8 cellular contexts compared by ENCODE assay signal in the genomic region with DNA sequence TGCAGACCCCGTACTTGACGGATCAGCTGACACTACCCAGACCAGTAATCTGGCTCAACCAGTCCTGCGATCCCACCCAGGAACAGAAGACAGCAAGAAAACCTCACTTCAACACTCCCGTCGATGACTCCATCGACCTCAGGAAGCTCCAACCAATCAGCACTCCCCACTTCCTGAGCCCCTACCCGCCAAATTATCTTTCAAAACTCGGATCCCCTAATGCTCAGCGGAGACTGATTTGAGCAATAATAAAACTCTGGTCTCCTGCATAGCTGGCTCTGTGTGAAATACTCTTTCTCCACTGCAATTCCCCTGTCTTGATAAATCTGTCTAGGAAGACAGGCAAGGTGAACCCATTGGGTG. TPM values are rescaled to one million over a fixed set of nuclear protein-coding genes. Genes with fewer than 3 reads are reported as not detected.
DNase-seq lines count a peak whose midpoint lies in the region; TF ChIP-seq lines count a peak whose summit lies in the region.

No MANE protein-coding gene starts in this region.

- 10 to 12% methylated on average over 9 of the region's 9 CpGs for WGBS in GM23248 (ENCODE audit: low coverage in 1 of 2, low lambda C conversion rate in 2 of 2, missing lambda C conversion rate in 2 of 2), 2 experiments
- 16 to 34% methylated on average over 9 of the region's 9 CpGs for whole genome bisulfite sequencing in sigmoid colon, 2 donors

- H3K36me3 Mint-ChIP-seq in endothelial cell (ENCODE audit: low read depth, unreplicated experiment), result peaks cover 4% of the 10 kb centered on the region

- H2AFZ ChIP-seq in GM23248, result peak overlapping the region; percentile 70

- DNase-seq in GM23248 (peak; percentile 55), Peyer's patch (no peak), endothelial cell (ENCODE audit: low spot score) (no peak), sigmoid colon (no peak), anterior cingulate cortex (lab: John Stamatoyannopoulos, UW) (no peak), NCI-H2196 (lab: John Stamatoyannopoulos, UW; ENCODE audit: unreplicated experiment) (no peak), activated gamma-delta T cell (lab: John Stamatoyannopoulos, UW) (no peak), NCI-H1694 (lab: John Stamatoyannopoulos, UW) (no peak)

- H3K4me2 ChIP-seq in GM23248 (ENCODE audit: unreplicated experiment), result peak overlapping the region; percentile 82

- TF ChIP-seq CTCF in Peyer's patch (IDR thresholded peaks at IDR 0.05) (no peak), endothelial cell (IDR thresholded peaks at IDR 0.05; ENCODE audit: unreplicated experiment) (no peak), sigmoid colon (IDR thresholded peaks at IDR 0.05) (no peak)

- H3K27ac ChIP-seq in GM23248, result peak overlapping the region; percentile 72
- H3K27ac ChIP-seq in Peyer's patch, result peak overlapping the region; percentile 88 to 97 (median 94)
- H3K27ac ChIP-seq in sigmoid colon, result peak overlapping the region; percentile 90 to 93 (median 92)

- H3K4me3 ChIP-seq in GM23248 (peak overlapping the region; percentile 81), Peyer's patch (peak overlapping the region in 2 of 4 donors; percentile 67 to 77), sigmoid colon (peak overlapping the region in 1 of 4 donors; percentile 82)

- H3K27ac Mint-ChIP-seq in endothelial cell (ENCODE audit: unreplicated experiment), result peak overlapping the region; percentile 93

- in situ Hi-C loops in GM23248 (cut with MboI), result loop anchor here (5.0 kb wide), 1 partner anchor 44 kb away; no protein-coding TSS in a partner anchor

- no peaks in the 10 kb centered on the region for H3K36me3 ChIP-seq in GM23248 (ENCODE audit: low read depth)
- no peaks in the 10 kb centered on the region for H3K36me3 ChIP-seq in Peyer's patch
- H3K36me3 ChIP-seq in sigmoid colon, result no peaks in the 10 kb centered on the region

- H3K4me1 Mint-ChIP-seq in endothelial cell (ENCODE audit: unreplicated experiment), result peaks cover 57% of the 10 kb centered on the region

- no peak for TF ChIP-seq POLR2A in Peyer's patch (IDR thresholded peaks at IDR 0.05)
- no peak for TF ChIP-seq POLR2A in sigmoid colon (IDR thresholded peaks at IDR 0.05)

- peak overlapping the region; percentile 89 for H3K4me3 Mint-ChIP-seq in endothelial cell (ENCODE audit: unreplicated experiment)

- peaks cover 18% of the 10 kb centered on the region for H3F3A ChIP-seq in GM23248 (ENCODE audit: insufficient read depth)

- intact Hi-C loops in sigmoid colon (cut with DNase I), result loop anchor here (2.0 kb wide), 2 partner anchors 15 to 117 kb away; partner anchors contain the start of gene RAB3A

- H3K4me1 ChIP-seq in GM23248 (ENCODE audit: insufficient read depth), result peaks cover 20% of the 10 kb centered on the region
- H3K4me1 ChIP-seq in Peyer's patch, result peaks cover 16 to 62% (median 39%) of the 10 kb centered on the region in 4 donors
- peaks cover 0 to 50% (median 37%) of the 10 kb centered on the region in 4 donors for H3K4me1 ChIP-seq in sigmoid colon

- H4K20me1 ChIP-seq in GM23248 (ENCODE audit: insufficient read depth), result no peaks in the 10 kb centered on the region

- peaks cover 55% of the 10 kb centered on the region for H3K79me2 ChIP-seq in GM23248 (ENCODE audit: insufficient read depth)

- H3K9me3 Mint-ChIP-seq in endothelial cell (ENCODE audit: unreplicated experiment), result no peaks in the 10 kb centered on the region

- H3K27me3 Mint-ChIP-seq in endothelial cell (ENCODE audit: unreplicated experiment), result peaks cover 3% of the 10 kb centered on the region

- H3K27me3 ChIP-seq in GM23248 (replicated peaks; ENCODE audit: insufficient read depth) (no peaks in the 10 kb centered on the region), Peyer's patch (no peaks in the 10 kb centered on the region), sigmoid colon (no peaks in the 10 kb centered on the region)

- TF ChIP-seq EP300 in sigmoid colon (IDR thresholded peaks at IDR 0.05), result no peak

- peak overlapping the region; percentile 87 for H3K9ac ChIP-seq in GM23248

- H3K9me3 ChIP-seq in GM23248 (ENCODE audit: low read depth), result no peaks in the 10 kb centered on the region
- H3K9me3 ChIP-seq in Peyer's patch, result no peaks in the 10 kb centered on the region
- no peaks in the 10 kb centered on the region for H3K9me3 ChIP-seq in sigmoid colon

- H3K9me2 ChIP-seq in GM23248 (ENCODE audit: insufficient read depth), result no peaks in the 10 kb centered on the region

RNA-seq across cellular contexts. Expression of gene LSM4, which starts 1.2 kb away (rescaled TPM):
- 167 and 203 TPM in 2 replicates for total RNA-seq in GM23248 (2014; rRNA removed; shearing (Covaris generic))
- 200 and 208 TPM in 2 replicates for polyA plus RNA-seq in GM23248 (2016; fragmentation: Nextera tagmentation; extraction: Ambion mirVana)
- 100 to 1,000 TPM; 102 to 193 (median 178) TPM for total RNA-seq in Peyer's patch
- 166 TPM for total RNA-seq in endothelial cell (ENCODE audit: unreplicated experiment)
- 100 to 1,000 TPM in 3 of 4 donors, 10 to 100 TPM in 1; 89.1 to 144 (median 119) TPM for total RNA-seq in sigmoid colon
- 100 to 1,000 TPM; 214 to 285 (median 256) TPM for polyA plus RNA-seq in sigmoid colon

RNA-seq across cellular contexts. Expression of gene PGPEP1, which starts 18.7 kb away (rescaled TPM):
- 12.0 and 20.5 TPM in 2 replicates for total RNA-seq in GM23248 (2014; rRNA removed; shearing (Covaris generic))
- polyA plus RNA-seq in GM23248 (2016; fragmentation: Nextera tagmentation; extraction: Ambion mirVana), result 9.4 and 14.5 TPM in 2 replicates
- total RNA-seq in Peyer's patch, result 100 to 1,000 TPM in 1 of 4 donors, 10 to 100 TPM in 3; 45.4 to 138 (median 89.2) TPM
- 32.1 TPM for total RNA-seq in endothelial cell (ENCODE audit: unreplicated experiment)
- total RNA-seq in sigmoid colon, result 10 to 100 TPM; 15.0 to 26.0 (median 16.6) TPM
- polyA plus RNA-seq in sigmoid colon, result 10 to 100 TPM; 14.4 to 36.9 (median 31.7) TPM

RNA-seq across cellular contexts. Expression of gene JUND, which starts 40.3 kb away (rescaled TPM):
- 123 and 172 TPM in 2 replicates for total RNA-seq in GM23248 (2014; rRNA removed; shearing (Covaris generic))
- polyA plus RNA-seq in GM23248 (2016; fragmentation: Nextera tagmentation; extraction: Ambion mirVana) (15.3 and 17.9 TPM in 2 replicates), sigmoid colon (100 to 1,000 TPM; 179 to 221 (median 180) TPM)
- total RNA-seq in Peyer's patch (100 to 1,000 TPM; 629 to 753 (median 680) TPM), endothelial cell (ENCODE audit: unreplicated experiment) (129 TPM), sigmoid colon (100 to 1,000 TPM; 163 to 369 (median 230) TPM)

RNA-seq across cellular contexts. Expression of gene IQCN, which starts 47.5 kb away (rescaled TPM):
- 0.11 and 0.25 TPM in 2 replicates for total RNA-seq in GM23248 (2014; rRNA removed; shearing (Covaris generic))
- polyA plus RNA-seq in GM23248 (2016; fragmentation: Nextera tagmentation; extraction: Ambion mirVana) (0.16 and 0.33 TPM in 2 replicates), sigmoid colon (1 to 10 TPM; 1.2 to 4.4 (median 3.4) TPM)
- total RNA-seq in Peyer's patch (10 to 100 TPM in 2 of 4 donors, 1 to 10 TPM in 2; 7.4 to 40.2 (median 17.0) TPM), endothelial cell (ENCODE audit: unreplicated experiment) (1.2 TPM), sigmoid colon (1 to 10 TPM; 1.4 to 5.8 (median 2.9) TPM)
